25 cellular contexts compared by ENCODE assay signal in genomic region chr10:71132321-71132810, GRCh38.
DNase-seq lines count a peak whose midpoint lies in the region; TF ChIP-seq lines count a peak whose summit lies in the region.
"Had no signal": no experiment of that assay in that cellular context is flagged by ENCODE, and none has a peak within 500 bp of the region (broad histone marks: within the 10 kb centered on the region; RNA-seq: fewer than 3 reads in every experiment).

No MANE protein-coding gene starts in this region.

- no peaks in the 10 kb centered on the region for H3K27me3 ChIP-seq in Loucy (ENCODE audit: insufficient read depth, low read length, poor library complexity, severe bottlenecking)
- H3K27me3 ChIP-seq in dorsolateral prefrontal cortex: peaks cover 0 to 30% (median 5%) of the 10 kb centered on the region in 45 donors
- H3K27me3 ChIP-seq: thyroid gland had no signal

- peaks cover 9% of the 10 kb centered on the region for H3K27me3 Mint-ChIP-seq in endothelial cell (ENCODE audit: unreplicated experiment)
- H3K27me3 Mint-ChIP-seq in progenitor cell of endocrine pancreas: peaks cover 6% of the 10 kb centered on the region
- peaks cover 7% of the 10 kb centered on the region for H3K27me3 Mint-ChIP-seq in activated naive CD4-positive, alpha-beta T cell treated with anti-CD3 and anti-CD28 coated beads for 36 hours (ENCODE audit: low read depth)

- H3K27ac Mint-ChIP-seq in endothelial cell (ENCODE audit: unreplicated experiment) (no peak overlapping the region), progenitor cell of endocrine pancreas (peak overlapping the region; percentile 35)
- H3K27ac Mint-ChIP-seq in activated naive CD4-positive, alpha-beta T cell treated with anti-CD3 and anti-CD28 coated beads for 36 hours: no peak overlapping the region
- H3K27ac Mint-ChIP-seq: activated naive CD4-positive, alpha-beta T cell treated with anti-CD3 and anti-CD28 coated beads, Interleukin-2, amount 50 U/mL, for 24 hours; activated T-helper 1 cell treated with anti-CD3 and anti-CD28 coated beads, Interleukin-12 subunit alpha, Interleukin-12 subunit beta, Interleukin-2, Interleukin-4 antibody, amounts not matched to agents 30 ng/mL and 10 ng/mL and 1 ng/mL, durations not matched to agents 14 hours and 24 hours and 36 hours; immature natural killer cell had no signal

- H3K4me1 ChIP-seq in Loucy (ENCODE audit: insufficient read depth, low read length, poor library complexity, severe bottlenecking): peaks cover 29% of the 10 kb centered on the region
- H3K4me1 ChIP-seq: Caco-2, thyroid gland had no signal

- peak overlapping the region; percentile 47 for H3K4me3 Mint-ChIP-seq in endothelial cell (ENCODE audit: unreplicated experiment)
- no peak overlapping the region for H3K4me3 Mint-ChIP-seq in progenitor cell of endocrine pancreas (ENCODE audit: low read depth)
- no peak overlapping the region for H3K4me3 Mint-ChIP-seq in activated naive CD4-positive, alpha-beta T cell treated with anti-CD3 and anti-CD28 coated beads for 36 hours
- H3K4me3 Mint-ChIP-seq: activated naive CD4-positive, alpha-beta T cell treated with anti-CD3 and anti-CD28 coated beads, Interleukin-2, amount 50 U/mL, for 24 hours; activated T-helper 1 cell treated with anti-CD3 and anti-CD28 coated beads, Interleukin-12 subunit alpha, Interleukin-12 subunit beta, Interleukin-2, Interleukin-4 antibody, amounts not matched to agents 30 ng/mL and 10 ng/mL and 1 ng/mL, durations not matched to agents 14 hours and 24 hours and 36 hours; immature natural killer cell had no signal

- no peak overlapping the region for H3K9ac ChIP-seq in Loucy (ENCODE audit: low read depth, low read length, poor library complexity, severe bottlenecking)

- CTCF ChIA-PET in activated naive CD4-positive, alpha-beta T cell treated with anti-CD3 and anti-CD28 coated beads for 36 hours (lab: Charles Lee): interaction anchor here (0.7 kb wide), 1 partner anchor 37 kb away, joined by 3 read pairs; no protein-coding TSS in a partner anchor

- no peaks in the 10 kb centered on the region for H3K79me2 ChIP-seq in Loucy (ENCODE audit: insufficient read depth, low read length)

- no peaks in the 10 kb centered on the region for H4K20me1 ChIP-seq in Loucy (ENCODE audit: insufficient read depth, low read length, poor library complexity, severe bottlenecking)

- no peak overlapping the region for H3K27ac ChIP-seq in dorsolateral prefrontal cortex
- H3K27ac ChIP-seq: left ventricle myocardium inferior, thyroid gland had no signal

- no peaks in the 10 kb centered on the region for H3K36me3 ChIP-seq in Loucy (ENCODE audit: insufficient read depth, low read length)
- H3K36me3 ChIP-seq: left ventricle myocardium inferior, thyroid gland had no signal

- H3K4me1 Mint-ChIP-seq in endothelial cell (ENCODE audit: unreplicated experiment) (peaks cover 48% of the 10 kb centered on the region), progenitor cell of endocrine pancreas (ENCODE audit: low read depth) (peaks cover 34% of the 10 kb centered on the region)
- peaks cover 8% of the 10 kb centered on the region for H3K4me1 Mint-ChIP-seq in activated naive CD4-positive, alpha-beta T cell treated with anti-CD3 and anti-CD28 coated beads for 36 hours (ENCODE audit: low read depth)

- H3K36me3 Mint-ChIP-seq in endothelial cell (ENCODE audit: low read depth, unreplicated experiment) (no peaks in the 10 kb centered on the region), progenitor cell of endocrine pancreas (ENCODE audit: insufficient read depth) (no peaks in the 10 kb centered on the region)
- no peaks in the 10 kb centered on the region for H3K36me3 Mint-ChIP-seq in activated naive CD4-positive, alpha-beta T cell treated with anti-CD3 and anti-CD28 coated beads for 36 hours (ENCODE audit: low read depth)
- H3K36me3 Mint-ChIP-seq: activated naive CD4-positive, alpha-beta T cell treated with anti-CD3 and anti-CD28 coated beads, Interleukin-2, amount 50 U/mL, for 24 hours; immature natural killer cell had no signal

- H3K4me3 ChIP-seq in Loucy (ENCODE audit: low read length, poor library complexity, severe bottlenecking) (no peak overlapping the region), dorsolateral prefrontal cortex (no peak overlapping the region)
- H3K4me3 ChIP-seq: left ventricle myocardium inferior, thyroid gland had no signal

- no peak overlapping the region for H2AFZ ChIP-seq in Loucy (ENCODE audit: low read length)

- no peaks in the 10 kb centered on the region for H3K9me3 ChIP-seq in Loucy (ENCODE audit: insufficient read depth, low read depth, low read length)
- H3K9me3 ChIP-seq: Caco-2, left ventricle myocardium inferior, thyroid gland had no signal

- no peaks in the 10 kb centered on the region for H3F3A ChIP-seq in Loucy (ENCODE audit: low read depth)

- peak overlapping the region; percentile 5 for H3K4me2 ChIP-seq in Loucy (ENCODE audit: low read depth, low read length, poor library complexity, severe bottlenecking)

- intact Hi-C loops in activated naive CD4-positive, alpha-beta T cell treated with anti-CD3 and anti-CD28 coated beads for 36 hours (cut with micrococcal nuclease): no loop called here
- intact Hi-C loops in dorsolateral prefrontal cortex (cut with DNase I): no loop called here

- TF ChIP-seq CTCF in Loucy (conservative IDR thresholded peaks at IDR 0.05; ENCODE audit: low read length) (no peak), endothelial cell (IDR thresholded peaks at IDR 0.05; ENCODE audit: unreplicated experiment) (no peak), progenitor cell of endocrine pancreas (IDR thresholded peaks at IDR 0.05; ENCODE audit: unreplicated experiment) (no peak), dorsolateral prefrontal cortex (IDR thresholded peaks at IDR 0.05 in 54 of 56, conservative IDR thresholded peaks at IDR 0.05 in 2 of 56; ENCODE audit: low read depth in 1 of 56, partially characterized antibody in 56 of 56) (no peak)

- DNase-seq in DMS53 (lab: John Stamatoyannopoulos, UW) (peak; percentile 8), DMS53 treated with DMSO at 0.1 percent for 48 hours (lab: John Stamatoyannopoulos, UW; ENCODE audit: unreplicated experiment) (no peak), endothelial cell (ENCODE audit: low spot score) (peak; percentile 34), progenitor cell of endocrine pancreas (ENCODE audit: low spot score, unreplicated experiment) (no peak), RKO (ENCODE audit: low spot score) (no peak), dorsolateral prefrontal cortex (no peak)
- DNase-seq in activated naive CD4-positive, alpha-beta T cell treated with anti-CD3 and anti-CD28 coated beads for 36 hours: no peak
- DNase-seq: 8988T; activated CD4-positive, CD25-positive, alpha-beta regulatory T cell treated with anti-CD3 and anti-CD28 coated beads, Interleukin-2, amount 50 U/mL, for 72 hours; anterior cingulate cortex; Caco-2; central memory CD4-positive, alpha-beta T cell; foreskin fibroblast; immature natural killer cell; KBM-7; left ventricle myocardium inferior; NCI-H187; NCI-H526; nucleus accumbens; stimulated activated CD4-positive, alpha-beta T cell treated with anti-CD3 and anti-CD28 coated beads, Interleukin-4, amount 100 ng/mL, for 24 hours; stimulated activated naive CD4-positive, alpha-beta T cell treated with Interleukin-2 at 50 U/mL for 16 hours had no signal

- H3K9me2 ChIP-seq in Loucy (replicated peaks; ENCODE audit: low read depth, low read length): no peaks in the 10 kb centered on the region

- H3K9me3 Mint-ChIP-seq in endothelial cell (ENCODE audit: unreplicated experiment) (no peaks in the 10 kb centered on the region), progenitor cell of endocrine pancreas (ENCODE audit: low read depth) (no peaks in the 10 kb centered on the region)
- no peaks in the 10 kb centered on the region for H3K9me3 Mint-ChIP-seq in activated naive CD4-positive, alpha-beta T cell treated with anti-CD3 and anti-CD28 coated beads for 36 hours
- H3K9me3 Mint-ChIP-seq: activated naive CD4-positive, alpha-beta T cell treated with anti-CD3 and anti-CD28 coated beads, Interleukin-2, amount 50 U/mL, for 24 hours; activated T-helper 1 cell treated with anti-CD3 and anti-CD28 coated beads, Interleukin-12 subunit alpha, Interleukin-12 subunit beta, Interleukin-2, Interleukin-4 antibody, amounts not matched to agents 30 ng/mL and 10 ng/mL and 1 ng/mL, durations not matched to agents 14 hours and 24 hours and 36 hours; immature natural killer cell had no signal

Comparison
In these comparisons a context has a peak if more than half of its experiments do, and no peak if none do; other contexts are left out.
1. DNase-seq: peak in DMS53 (single experiment) and endothelial cell (single experiment); none in DMS53 treated with DMSO at 0.1 percent for 48 hours (single experiment), progenitor cell of endocrine pancreas (single experiment), RKO (single experiment), activated naive CD4-positive, alpha-beta T cell treated with anti-CD3 and anti-CD28 coated beads for 36 hours (single experiment) and dorsolateral prefrontal cortex (0 of 10).